ENCODE assay signal across 8 cellular contexts in genomic region chr1:231590453-231591198, GRCh38. TPM values are rescaled to one million over a fixed set of nuclear protein-coding genes. Genes with fewer than 3 reads are reported as not detected.
DNase-seq lines count a peak whose midpoint lies in the region; ATAC-seq and TF ChIP-seq lines count a peak whose summit lies in the region.

No MANE protein-coding gene starts in this region.

- H3K27me3 ChIP-seq in rectal smooth muscle tissue (ENCODE audit: control insufficient read depth, insufficient read depth, low read length), result no peaks in the 10 kb centered on the region

- H3K36me3 ChIP-seq in rectal smooth muscle tissue (ENCODE audit: control insufficient read depth, insufficient read depth, low read length), result no peaks in the 10 kb centered on the region

- H3K9ac ChIP-seq in rectal smooth muscle tissue (ENCODE audit: low read length), result no peak overlapping the region

- peak; percentile 84 to 94 for ATAC-seq in left cardiac atrium
- no peak for ATAC-seq in HG03378 (IDR thresholded peaks at IDR 0.05; ENCODE audit: unreplicated experiment)

- no peak overlapping the region for H3K4me3 ChIP-seq in HFF-Myc (replicated peaks; ENCODE audit: low read depth, low read length)
- no peak overlapping the region for H3K4me3 ChIP-seq in rectal smooth muscle tissue (ENCODE audit: low read length)

- DNase-seq in EH (ENCODE audit: low read depth) (peak; percentile 76), HFF-Myc (ENCODE audit: extremely low read depth, low read depth) (no peak), NOMO-1 treated with dmso at 0.1 percent for 144 hours (lab: John Stamatoyannopoulos, UW; ENCODE audit: unreplicated experiment) (peak; percentile 63), left cardiac atrium (peak; percentile 55), DMS79 treated with DMSO at 0.1 percent for 48 hours (lab: John Stamatoyannopoulos, UW) (no peak)
- peak; percentile 32 for DNase-seq in activated naive CD4-positive, alpha-beta T cell treated with anti-CD3 and anti-CD28 coated beads, Interleukin-2, amount 50 U/mL, for 16 hours

- intact Hi-C loops in left cardiac atrium (cut with DNase I), result loop anchor here in 1 of 2 donors (2.0 kb wide), 1 partner anchor 232 kb away; no protein-coding TSS in a partner anchor

- TF ChIP-seq CTCF in HFF-Myc (IDR thresholded peaks at IDR 0.05; ENCODE audit: low read depth, low read length, missing control alignments), result peak; percentile 84

- peaks cover 3% of the 10 kb centered on the region for H3K4me1 ChIP-seq in rectal smooth muscle tissue (ENCODE audit: control insufficient read depth, insufficient read depth, low read length)

- H3K27ac ChIP-seq in rectal smooth muscle tissue (ENCODE audit: low read depth, low read length), result peak overlapping the region; percentile 57

RNA-seq across cellular contexts. Expression of gene DISC1, which starts 36.0 kb away (rescaled TPM):
- total RNA-seq in left cardiac atrium, result 1 to 10 TPM; 5.0 to 5.4 TPM

Comparison
In these comparisons a context has a peak if more than half of its experiments do, and no peak if none do; other contexts are left out.
1. DNase-seq: peak in EH (single experiment), NOMO-1 treated with dmso at 0.1 percent for 144 hours (single experiment), activated naive CD4-positive, alpha-beta T cell treated with anti-CD3 and anti-CD28 coated beads, Interleukin-2, amount 50 U/mL, for 16 hours (single experiment) and left cardiac atrium (single experiment); none in HFF-Myc (single experiment) and DMS79 treated with DMSO at 0.1 percent for 48 hours (single experiment).